ENCODE assay signal across 17 cellular contexts in the genomic region with DNA sequence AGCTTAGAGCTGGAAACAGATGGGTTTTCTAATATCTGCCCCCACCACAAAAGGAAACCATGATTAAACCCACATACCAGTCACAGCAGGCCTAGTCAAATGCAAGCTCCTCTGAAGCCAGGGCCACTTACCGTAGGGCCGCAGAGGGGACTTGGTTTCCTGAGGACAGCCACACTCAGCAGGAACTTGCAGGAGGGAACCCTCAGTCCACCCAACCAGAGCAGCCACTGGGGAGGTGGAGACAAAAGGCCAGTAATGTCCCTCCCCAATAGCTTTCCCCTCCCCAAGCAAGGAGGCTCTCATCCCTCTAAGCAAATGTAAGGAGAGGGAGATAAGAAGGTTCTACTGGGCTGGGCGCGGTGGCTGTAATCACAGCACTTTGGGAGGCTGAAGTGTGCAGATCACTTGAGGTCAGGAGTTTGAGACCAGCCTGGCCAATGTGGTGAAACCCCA.
DNase-seq lines count a peak whose midpoint lies in the region; TF ChIP-seq lines count a peak whose summit lies in the region.
"Had no signal": no experiment of that assay in that cellular context is flagged by ENCODE, and none has a peak within 500 bp of the region (broad histone marks: within the 10 kb centered on the region; RNA-seq: fewer than 3 reads in every experiment).

No MANE protein-coding gene starts in this region.

- H3K4me3 ChIP-seq in CD8-positive, alpha-beta memory T cell (ENCODE audit: low read length): no peak overlapping the region
- no peak overlapping the region for H3K4me3 ChIP-seq in WERI-Rb-1 (ENCODE audit: low read depth, low read length)
- no peak overlapping the region; the same call in 1 of the 2 replicates for H3K4me3 ChIP-seq in iPS-20b (ENCODE audit: low read length)
- H3K4me3 ChIP-seq in esophagus muscularis mucosa: no peak overlapping the region
- H3K4me3 ChIP-seq: gastroesophageal sphincter had no signal

- no peak overlapping the region for H3K27ac ChIP-seq in CD8-positive, alpha-beta memory T cell (ENCODE audit: low read depth, low read length)
- no peak overlapping the region for H3K27ac ChIP-seq in H9 (ENCODE audit: insufficient read length, low read depth, low read length)
- peak overlapping the region; percentile 63 for H3K27ac ChIP-seq in WERI-Rb-1
- no peak overlapping the region for H3K27ac ChIP-seq in iPS-20b (ENCODE audit: low read length)
- H3K27ac ChIP-seq in esophagus muscularis mucosa (replicated peaks in 1 of 4): no peak overlapping the region
- H3K27ac ChIP-seq: gastroesophageal sphincter, KMS-11, parathyroid adenoma had no signal

- no peaks in the 10 kb centered on the region for H3K9me3 Mint-ChIP-seq in CD8-positive, alpha-beta memory T cell
- H3K9me3 Mint-ChIP-seq in H9: no peaks in the 10 kb centered on the region
- H3K9me3 Mint-ChIP-seq: activated B cell treated with CpG ODN at 0.5 μM for 24 hours had no signal

- H3K56ac ChIP-seq in H9 (ENCODE audit: insufficient read length, low read depth, low read length): no peak overlapping the region

- H3K79me1 ChIP-seq in H9 (ENCODE audit: insufficient read depth, low read depth, low read length, poor library complexity, severe bottlenecking): no peaks in the 10 kb centered on the region

- H3K27me3 ChIP-seq in CD8-positive, alpha-beta memory T cell (ENCODE audit: insufficient read depth, low read length, poor library complexity, severe bottlenecking): no peaks in the 10 kb centered on the region
- H3K27me3 ChIP-seq in H9 (ENCODE audit: insufficient read depth, low read length) (no peaks in the 10 kb centered on the region), WERI-Rb-1 (ENCODE audit: insufficient read depth, low read depth, severe bottlenecking) (no peaks in the 10 kb centered on the region), iPS-20b (ENCODE audit: insufficient read depth, low read length) (no peaks in the 10 kb centered on the region), esophagus muscularis mucosa (no peaks in the 10 kb centered on the region)
- H3K27me3 ChIP-seq: gastroesophageal sphincter had no signal

- H3K18ac ChIP-seq in H9 (ENCODE audit: insufficient read length, low read depth, low read length): peak overlapping the region; percentile 67

- no peak overlapping the region for H2BK120ac ChIP-seq in H9 (ENCODE audit: low read depth, low read length, poor library complexity, severe bottlenecking)

- no peak overlapping the region for H4K8ac ChIP-seq in H9 (replicated peaks; ENCODE audit: insufficient read length, low read depth, low read length)

- peaks cover 44 to 68% (median 50%) of the 10 kb centered on the region in 3 donors for H3K4me1 Mint-ChIP-seq in CD8-positive, alpha-beta memory T cell
- peaks cover 47 to 52% of the 10 kb centered on the region in 2 experiments for H3K4me1 Mint-ChIP-seq in H9

- CTCF ChIA-PET in CD8-positive, alpha-beta memory T cell (lab: Charles Lee): no interaction called here

- TF ChIP-seq EP300 in esophagus muscularis mucosa (IDR thresholded peaks at IDR 0.05): no peak

- no peaks in the 10 kb centered on the region for H3K36me3 Mint-ChIP-seq in CD8-positive, alpha-beta memory T cell
- no peaks in the 10 kb centered on the region; a peak in 3 of 7 replicates for H3K36me3 Mint-ChIP-seq in H9 (ENCODE audit: insufficient read depth in 1 of 3, low read depth in 3 of 3)

- peaks cover 0 to 3% of the 10 kb centered on the region in 2 donors for H3K27me3 Mint-ChIP-seq in CD8-positive, alpha-beta memory T cell
- H3K27me3 Mint-ChIP-seq in H9 (ENCODE audit: low read depth): no peaks in the 10 kb centered on the region
- H3K27me3 Mint-ChIP-seq: activated B cell treated with CpG ODN at 0.5 μM for 24 hours had no signal

- no peak overlapping the region for H3K4me2 ChIP-seq in H9 (ENCODE audit: insufficient read depth, insufficient read length, low read length)
- H3K4me2 ChIP-seq: KMS-11 had no signal

- no peak overlapping the region for H2AK5ac ChIP-seq in H9 (ENCODE audit: insufficient read length, low read length)

- no peak overlapping the region for H2BK5ac ChIP-seq in H9 (ENCODE audit: insufficient read length, low read length)

- H3K4ac ChIP-seq in H9 (ENCODE audit: low read depth, low read length): no peak overlapping the region

- H3K36me3 ChIP-seq in CD8-positive, alpha-beta memory T cell (ENCODE audit: insufficient read depth, low read length): no peaks in the 10 kb centered on the region
- no peaks in the 10 kb centered on the region for H3K36me3 ChIP-seq in WERI-Rb-1
- H3K36me3 ChIP-seq in iPS-20b (ENCODE audit: insufficient read depth, low read depth, low read length): no peaks in the 10 kb centered on the region
- H3K36me3 ChIP-seq in esophagus muscularis mucosa: no peaks in the 10 kb centered on the region
- H3K36me3 ChIP-seq: gastroesophageal sphincter had no signal

- WGBS in H9 (ENCODE audit: extremely low coverage, insufficient read length, low lambda C conversion rate): no CpG with 5 or more reads among the region's 4 CpGs
- WGBS in esophagus muscularis mucosa: 83% methylated on average over 2 of the region's 4 CpGs

- no peak overlapping the region for H3K23ac ChIP-seq in H9 (ENCODE audit: insufficient read length, low read depth, low read length)

- H3K23me2 ChIP-seq in H9 (ENCODE audit: insufficient read length, low read depth, low read length, poor library complexity, severe bottlenecking): no peaks in the 10 kb centered on the region

- no peak overlapping the region for H2BK15ac ChIP-seq in H9 (ENCODE audit: low read depth, low read length)

- DNase-seq in CD8-positive, alpha-beta memory T cell: no peak
- DNase-seq in H9: peak; percentile 80
- DNase-seq in WERI-Rb-1: peak; percentile 98
- DNase-seq in central memory CD4-positive, alpha-beta T cell: no peak
- no peak for DNase-seq in esophagus muscularis mucosa (ENCODE audit: extremely low spot score)
- no peak for DNase-seq in midbrain (lab: John Stamatoyannopoulos, UW)
- no peak for DNase-seq in posterior vena cava (ENCODE audit: low spot score)
- DNase-seq: activated B cell treated with CpG ODN at 0.5 μM for 24 hours; activated CD8-positive, alpha-beta memory T cell treated with anti-CD3 and anti-CD28 coated beads, Interleukin-2, amount 50 U/mL, for 48 hours; amygdala; left cardiac atrium; NCI-H146; NCI-H345 had no signal

- H2BK20ac ChIP-seq in H9 (ENCODE audit: low read depth, low read length, poor library complexity, severe bottlenecking): no peak overlapping the region

- no peak overlapping the region for H3T11ph ChIP-seq in H9 (ENCODE audit: low read length)

- H3K4me3 Mint-ChIP-seq in CD8-positive, alpha-beta memory T cell: peak overlapping the region in 1 of 7 donors; percentile 22
- H3K4me3 Mint-ChIP-seq in H9: no peak overlapping the region
- H3K4me3 Mint-ChIP-seq: activated B cell treated with CpG ODN at 0.5 μM for 24 hours had no signal

- intact Hi-C loops in esophagus muscularis mucosa (cut with DNase I): no loop called here
- intact Hi-C loops in posterior vena cava (cut with DNase I): no loop called here

- H4K5ac ChIP-seq in H9 (ENCODE audit: insufficient read length, low read depth, low read length): no peak overlapping the region

- no peaks in the 10 kb centered on the region for H4K20me1 ChIP-seq in H9 (ENCODE audit: control insufficient read depth, insufficient read depth, insufficient read length)

- no peak overlapping the region for H2AFZ ChIP-seq in H9 (ENCODE audit: low read length)
- H2AFZ ChIP-seq: parathyroid adenoma had no signal

- H3K27ac Mint-ChIP-seq in CD8-positive, alpha-beta memory T cell: peak overlapping the region in 7 of 8 donors; percentile 7 to 75 (median 44)
- H3K27ac Mint-ChIP-seq in H9: peak overlapping the region; percentile 31 to 87 (median 52); a peak in 4 of 7 replicates
- H3K27ac Mint-ChIP-seq: activated B cell treated with CpG ODN at 0.5 μM for 24 hours had no signal

- TF ChIP-seq CTCF in H9 (conservative IDR thresholded peaks at IDR 0.05) (no peak), WERI-Rb-1 (IDR thresholded peaks at IDR 0.05; ENCODE audit: low read depth, low read length) (no peak), esophagus muscularis mucosa (IDR thresholded peaks at IDR 0.05) (no peak)

- H2BK12ac ChIP-seq in H9 (ENCODE audit: insufficient read length, low read depth, low read length): no peak overlapping the region

- no peaks in the 10 kb centered on the region for H3K9me3 ChIP-seq in CD8-positive, alpha-beta memory T cell (ENCODE audit: low read length)
- H3K9me3 ChIP-seq in H9 (ENCODE audit: control insufficient read depth, low read depth, low read length) (no peaks in the 10 kb centered on the region), WERI-Rb-1 (ENCODE audit: severe bottlenecking) (no peaks in the 10 kb centered on the region), iPS-20b (ENCODE audit: insufficient read depth, low read depth, low read length) (no peaks in the 10 kb centered on the region), esophagus muscularis mucosa (no peaks in the 10 kb centered on the region)
- H3K9me3 ChIP-seq: gastroesophageal sphincter had no signal

- no peak overlapping the region for H4K91ac ChIP-seq in H9 (ENCODE audit: insufficient read length, low read depth, low read length)

- H3K4me1 ChIP-seq in CD8-positive, alpha-beta memory T cell (ENCODE audit: insufficient read depth, low read length): peaks cover 33% of the 10 kb centered on the region
- H3K4me1 ChIP-seq in H9 (ENCODE audit: insufficient read depth, low read length): peaks cover 19% of the 10 kb centered on the region
- peaks cover 9% of the 10 kb centered on the region; the same call in 1 of the 2 replicates for H3K4me1 ChIP-seq in iPS-20b (ENCODE audit: insufficient read depth, low read length)
- H3K4me1 ChIP-seq in esophagus muscularis mucosa: peaks cover 0 to 17% (median 12%) of the 10 kb centered on the region in 4 donors
- H3K4me1 ChIP-seq: parathyroid adenoma had no signal

- H3K79me2 ChIP-seq in H9 (ENCODE audit: insufficient read depth, low read length): no peaks in the 10 kb centered on the region
- H3K79me2 ChIP-seq: parathyroid adenoma had no signal

- no peak for TF ChIP-seq POLR2A in esophagus muscularis mucosa (IDR thresholded peaks at IDR 0.05; ENCODE audit: low read depth)

- peak overlapping the region; percentile 25; the same call in 1 of the 2 replicates for H3K14ac ChIP-seq in H9 (ENCODE audit: insufficient read depth, low read length)

- H3K9ac ChIP-seq in H9 (ENCODE audit: extremely low read depth, insufficient read length, low read length) (no peak overlapping the region), iPS-20b (ENCODE audit: low read depth, low read length) (peak overlapping the region; percentile 26; the same call in 1 of the 2 replicates)
- H3K9ac ChIP-seq: KMS-11, parathyroid adenoma had no signal

- POLR2A ChIA-PET in CD8-positive, alpha-beta memory T cell (lab: Charles Lee): no interaction called here

Comparison
In these comparisons a context has a peak if more than half of its experiments do, and no peak if none do; other contexts are left out.
1. DNase-seq: peak in H9 (single experiment) and WERI-Rb-1 (single experiment); none in CD8-positive, alpha-beta memory T cell (0 of 5), central memory CD4-positive, alpha-beta T cell (single experiment), esophagus muscularis mucosa (single experiment), midbrain (single experiment) and posterior vena cava (single experiment).